8 cellular contexts compared by ENCODE assay signal in genomic region chr2:131527131-131528001, GRCh38. TPM values are rescaled to one million over a fixed set of nuclear protein-coding genes. Genes with fewer than 3 reads are reported as not detected.
DNase-seq lines count a peak whose midpoint lies in the region; ATAC-seq and TF ChIP-seq lines count a peak whose summit lies in the region.
"Not testable (repeated sequence)": the region's sequence is repeated elsewhere in the genome, so short reads cannot be mapped to it uniquely, and the experiment has no call there.

Gene CCDC74A (plus strand): TSS chr2:131527888. CDS start chr2:131527971, 83 bp downstream.

- peak within 1 kb of the TSS; percentile 35 for H3K4me3 ChIP-seq in HEK293 (ENCODE audit: low read depth, low read length)
- peak within 1 kb of the TSS; percentile 36 for H3K4me3 ChIP-seq in fibroblast of mammary gland (ENCODE audit: control insufficient read depth, low read depth, low read length)

- CTCF ChIA-PET in HEK293 (lab: Yijun Ruan, JAX) = interaction anchor here (0.9 to 1.1 kb wide), 2 partner anchors 35 to 275 kb away, joined by 3 to 6 read pairs; no protein-coding TSS in a partner anchor

- H3K9me3 Mint-ChIP-seq in activated T-helper 1 cell treated with anti-CD3 and anti-CD28 coated beads, Interleukin-12 subunit alpha, Interleukin-12 subunit beta, Interleukin-2, Interleukin-4 antibody, amounts not matched to agents 30 ng/mL and 10 ng/mL and 1 ng/mL, durations not matched to agents 14 hours and 24 hours and 36 hours; neural crest cell; stimulated activated effector memory CD8-positive, alpha-beta T cell treated with anti-CD3 and anti-CD28 coated beads, Interleukin-12 subunit alpha, Interleukin-12 subunit beta, amount 100 ng/mL, for 72 hours: not testable (repeated sequence)

- intact Hi-C loops in activated T-helper 1 cell treated with anti-CD3 and anti-CD28 coated beads, Interleukin-12 subunit alpha, Interleukin-12 subunit beta, Interleukin-2, Interleukin-4 antibody, amounts not matched to agents 30 ng/mL and 10 ng/mL and 1 ng/mL, durations not matched to agents 14 hours and 24 hours and 36 hours (cut with micrococcal nuclease) = loop anchor here (1.0 to 5.0 kb wide), 2 partner anchors 35 to 115 kb away; partner anchors contain the start of gene MZT2A

- H3K4me3 Mint-ChIP-seq in activated T-helper 1 cell treated with anti-CD3 and anti-CD28 coated beads, Interleukin-12 subunit alpha, Interleukin-12 subunit beta, Interleukin-2, Interleukin-4 antibody, amounts not matched to agents 30 ng/mL and 10 ng/mL and 1 ng/mL, durations not matched to agents 14 hours and 24 hours and 36 hours = peak within 1 kb of the TSS; percentile 84
- peak within 1 kb of the TSS; percentile 89 for H3K4me3 Mint-ChIP-seq in neural crest cell
- peak within 1 kb of the TSS; percentile 81 for H3K4me3 Mint-ChIP-seq in stimulated activated effector memory CD8-positive, alpha-beta T cell treated with anti-CD3 and anti-CD28 coated beads, Interleukin-12 subunit alpha, Interleukin-12 subunit beta, amount 100 ng/mL, for 72 hours

- H3K4me1 Mint-ChIP-seq in activated T-helper 1 cell treated with anti-CD3 and anti-CD28 coated beads, Interleukin-12 subunit alpha, Interleukin-12 subunit beta, Interleukin-2, Interleukin-4 antibody, amounts not matched to agents 30 ng/mL and 10 ng/mL and 1 ng/mL, durations not matched to agents 14 hours and 24 hours and 36 hours (ENCODE audit: low read depth) = peaks cover 13% of the 10 kb centered on the region
- not testable (repeated sequence) for H3K4me1 Mint-ChIP-seq in neural crest cell
- H3K4me1 Mint-ChIP-seq in stimulated activated effector memory CD8-positive, alpha-beta T cell treated with anti-CD3 and anti-CD28 coated beads, Interleukin-12 subunit alpha, Interleukin-12 subunit beta, amount 100 ng/mL, for 72 hours = peaks cover 16% of the 10 kb centered on the region

- H3K36me3 Mint-ChIP-seq in activated T-helper 1 cell treated with anti-CD3 and anti-CD28 coated beads, Interleukin-12 subunit alpha, Interleukin-12 subunit beta, Interleukin-2, Interleukin-4 antibody, amounts not matched to agents 30 ng/mL and 10 ng/mL and 1 ng/mL, durations not matched to agents 14 hours and 24 hours and 36 hours (ENCODE audit: low read depth); neural crest cell (ENCODE audit: low read depth); stimulated activated effector memory CD8-positive, alpha-beta T cell treated with anti-CD3 and anti-CD28 coated beads, Interleukin-12 subunit alpha, Interleukin-12 subunit beta, amount 100 ng/mL, for 72 hours: not testable (repeated sequence)

- peak; percentile 74 for DNase-seq in ELF-1 (ENCODE audit: low read depth, low spot score)
- peak; percentile 59 for DNase-seq in LoVo (ENCODE audit: low spot score)
- DNase-seq in SHP77 (lab: John Stamatoyannopoulos, UW) = peak; percentile 59 to 83
- peak; percentile 81 for DNase-seq in activated T-helper 1 cell treated with anti-CD3 and anti-CD28 coated beads, Interleukin-12 subunit alpha, Interleukin-12 subunit beta, Interleukin-2, Interleukin-4 antibody, amounts not matched to agents 30 ng/mL and 10 ng/mL and 1 ng/mL, durations not matched to agents 14 hours and 24 hours and 36 hours (ENCODE audit: low spot score)
- peak; percentile 35 for DNase-seq in fibroblast of mammary gland (ENCODE audit: low read depth)
- peak; percentile 61 for DNase-seq in neural crest cell (ENCODE audit: low read depth, low spot score)
- peak; percentile 78 to 84 for DNase-seq in stimulated activated effector memory CD8-positive, alpha-beta T cell treated with anti-CD3 and anti-CD28 coated beads, Interleukin-12 subunit alpha, Interleukin-12 subunit beta, amount 100 ng/mL, for 72 hours (ENCODE audit: low spot score in 2 of 2)

- H3K4me1 ChIP-seq in HEK293 (ENCODE audit: control insufficient read depth, insufficient read depth, low read length) = not testable (repeated sequence)

- H3K27ac ChIP-seq in HEK293 (ENCODE audit: extremely low read depth, low read depth, low read length) = not testable (repeated sequence)

- H3K9me3 ChIP-seq in HEK293 (ENCODE audit: control insufficient read depth, insufficient read depth, low read depth, low read length) = not testable (repeated sequence)

- peak within 1 kb of the TSS; percentile 68 for H3K27ac Mint-ChIP-seq in activated T-helper 1 cell treated with anti-CD3 and anti-CD28 coated beads, Interleukin-12 subunit alpha, Interleukin-12 subunit beta, Interleukin-2, Interleukin-4 antibody, amounts not matched to agents 30 ng/mL and 10 ng/mL and 1 ng/mL, durations not matched to agents 14 hours and 24 hours and 36 hours
- peak within 1 kb of the TSS; percentile 96 for H3K27ac Mint-ChIP-seq in neural crest cell (ENCODE audit: unreplicated experiment)
- H3K27ac Mint-ChIP-seq in stimulated activated effector memory CD8-positive, alpha-beta T cell treated with anti-CD3 and anti-CD28 coated beads, Interleukin-12 subunit alpha, Interleukin-12 subunit beta, amount 100 ng/mL, for 72 hours = peak within 1 kb of the TSS; percentile 76

- POLR2A ChIA-PET in HEK293 (lab: Yijun Ruan, JAX) = interaction anchor here (0.7 kb wide), 2 partner anchors 155 to 1704 kb away, joined by 3 read pairs; no protein-coding TSS in a partner anchor

- peak; percentile 89 for ATAC-seq in stimulated activated effector memory CD8-positive, alpha-beta T cell treated with anti-CD3 and anti-CD28 coated beads, Interleukin-12 subunit alpha, Interleukin-12 subunit beta, amount 100 ng/mL, for 72 hours

- not testable (repeated sequence) for H3K36me3 ChIP-seq in HEK293 (ENCODE audit: control insufficient read depth in 2 of 2, insufficient read depth in 1 of 2, low read length in 2 of 2)

- TF ChIP-seq CTCF in HEK293 (tag by site-specific recombination; IDR thresholded peaks at IDR 0.05); fibroblast of mammary gland (conservative IDR thresholded peaks at IDR 0.05; ENCODE audit: control insufficient read depth, insufficient read depth, low read depth, low read length); neural crest cell (conservative IDR thresholded peaks at IDR 0.05): not testable (repeated sequence)

- not testable (repeated sequence) for H3K27me3 Mint-ChIP-seq in activated T-helper 1 cell treated with anti-CD3 and anti-CD28 coated beads, Interleukin-12 subunit alpha, Interleukin-12 subunit beta, Interleukin-2, Interleukin-4 antibody, amounts not matched to agents 30 ng/mL and 10 ng/mL and 1 ng/mL, durations not matched to agents 14 hours and 24 hours and 36 hours (ENCODE audit: insufficient read depth); neural crest cell (ENCODE audit: low read depth)

TF ChIP-seq in HEK293, 187 proteins besides CTCF, POLR2A, EP300 and RAD21:
- TF ChIP-seq HOXC10 (CRISPR knock-in tag; IDR thresholded peaks at IDR 0.05) (peak; percentile 77; the same call in 1 of the 2 replicates), GLIS1 (tag by site-specific recombination; IDR thresholded peaks at IDR 0.05) (peak; percentile 40), ZNF335 (tag by site-specific recombination; conservative IDR thresholded peaks at IDR 0.05) (peak; percentile 62), ZNF341 (tag by site-specific recombination; IDR thresholded peaks at IDR 0.05; ENCODE audit: low read depth) (peak; percentile 33; the same call in 1 of the 2 replicates), SP2 (tag by site-specific recombination; IDR thresholded peaks at IDR 0.05) (peak; percentile 47), ZBTB8A (tag by site-specific recombination; IDR thresholded peaks at IDR 0.05) (peak; percentile 67), IKZF3 (tag by site-specific recombination; IDR thresholded peaks at IDR 0.05) (peak; percentile 48)

RNA-seq across cellular contexts. Expression of gene CCDC74A, which starts in this region (rescaled TPM):
- 1.4 and 1.6 TPM in 2 replicates for total RNA-seq in activated T-helper 1 cell treated with anti-CD3 and anti-CD28 coated beads, Interleukin-12 subunit alpha, Interleukin-12 subunit beta, Interleukin-2, Interleukin-4 antibody, amounts not matched to agents 30 ng/mL and 10 ng/mL and 1 ng/mL, durations not matched to agents 14 hours and 24 hours and 36 hours
- 24.0 and 25.5 TPM in 2 replicates for total RNA-seq in neural crest cell
